ENCODE assay signal across 17 cellular contexts in the genomic region with DNA sequence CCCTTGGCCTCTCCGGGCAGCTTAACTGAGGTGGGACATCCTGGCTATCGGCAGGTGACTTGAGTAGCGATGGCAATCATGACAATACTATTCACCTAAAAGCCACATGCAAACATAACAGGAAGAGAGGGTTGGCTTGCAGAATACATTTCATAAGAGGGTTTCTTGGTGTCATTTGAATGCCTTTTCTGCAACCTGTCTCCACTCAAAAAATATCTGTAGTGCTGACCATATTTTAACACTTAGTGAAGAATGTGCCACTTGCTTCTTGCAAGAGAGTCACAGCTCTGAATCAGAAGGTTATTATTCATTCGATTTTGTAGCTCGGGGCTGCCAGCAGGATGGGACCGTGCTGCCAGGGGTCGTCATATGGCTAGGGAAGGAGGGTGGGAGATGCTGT.
"Had no signal": no experiment of that assay in that cellular context is flagged by ENCODE, and none has a peak within 500 bp of the region (broad histone marks: within the 10 kb centered on the region; RNA-seq: fewer than 3 reads in every experiment).

No MANE protein-coding gene starts in this region.

- H3K4me1 Mint-ChIP-seq: nephron progenitor cell had no signal

- DNase-seq: activated CD4-positive, alpha-beta T cell treated with anti-CD3 and anti-CD28 coated beads, Interleukin-2, amount 50 U/mL, for 4 hours; activated CD4-positive, CD25-positive, alpha-beta regulatory T cell treated with anti-CD3 and anti-CD28 coated beads, Interleukin-2, amount 50 U/mL, for 72 hours; activated effector memory CD4-positive, alpha-beta T cell treated with Interleukin-2 at 50 U/mL for 16 hours; activated T-cell treated with anti-CD3 and anti-CD28 coated beads, Interleukin-2, amount 50 U/mL, for 1 hour; amniotic stem cell; body of pancreas; cerebellar nuclear complex; dermis blood vessel endothelial cell; nephron progenitor cell; pancreas; retina; stimulated activated CD4-positive, alpha-beta T cell treated with anti-CD3 and anti-CD28 coated beads, Interleukin-4, amount 100 ng/mL, for 4 hours had no signal

- H3K9me3 ChIP-seq: body of pancreas, pancreas, tibial nerve had no signal

- H3K27me3 ChIP-seq: body of pancreas, pancreas, tibial nerve had no signal

- H3K9me3 Mint-ChIP-seq: activated naive CD4-positive, alpha-beta T cell treated with anti-CD3 and anti-CD28 coated beads, Interleukin-2, amount 50 U/mL, for 72 hours had no signal

- H3K4me1 ChIP-seq: body of pancreas, pancreas had no signal

- H3K27ac Mint-ChIP-seq: nephron progenitor cell had no signal

- H3K36me3 ChIP-seq: pancreas, tibial nerve had no signal

- ATAC-seq: activated naive CD4-positive, alpha-beta T cell treated with anti-CD3 and anti-CD28 coated beads, Interleukin-2, amount 50 U/mL, for 72 hours; body of pancreas; esophagus mucosa; left lobe of liver; pancreas had no signal

- H3K4me3 ChIP-seq: body of pancreas, pancreas, skin epidermis, tibial nerve had no signal

- H3K4me3 Mint-ChIP-seq: nephron progenitor cell had no signal

- H3K27ac ChIP-seq: body of pancreas, pancreas had no signal

- H3K36me3 Mint-ChIP-seq: activated naive CD4-positive, alpha-beta T cell treated with anti-CD3 and anti-CD28 coated beads, Interleukin-2, amount 50 U/mL, for 72 hours had no signal
